In genomic region chr20:38745757-38746156, GRCh38 we compare ENCODE assay signal across 1 cellular context.
TF ChIP-seq lines count a peak whose summit lies in the region.

No MANE protein-coding gene starts in this region.

TF ChIP-seq in K562, 482 proteins besides CTCF, POLR2A, EP300 and RAD21:
- TF ChIP-seq ZNF318 (IDR thresholded peaks at IDR 0.05; ENCODE audit: borderline replicate concordance in 1 of 2, low read depth in 1 of 2) (no peak), TFE3 (CRISPR knock-in tag; IDR thresholded peaks at IDR 0.05) (peak; percentile 94), NONO (IDR thresholded peaks at IDR 0.05; ENCODE audit: low read depth in 2 of 2, low read length in 1 of 2) (no peak), ESRRA (IDR thresholded peaks at IDR 0.05; ENCODE audit: borderline replicate concordance, low read depth) (no peak), FOSL1 (tag; conservative IDR thresholded peaks at IDR 0.05) (no peak), ZNF41 (CRISPR knock-in tag; conservative IDR thresholded peaks at IDR 0.05) (no peak), USF2 (CRISPR knock-in tag; IDR thresholded peaks at IDR 0.05) (peak; percentile 67), CBFA2T2 (conservative IDR thresholded peaks at IDR 0.05) (peak; percentile 50), USF1 (CRISPR knock-in tag; IDR thresholded peaks at IDR 0.05) (peak; percentile 53; the same call in 1 of the 2 replicates), RAD51 (IDR thresholded peaks at IDR 0.05; ENCODE audit: borderline replicate concordance, low read depth) (peak; percentile 86), CHAMP1 (IDR thresholded peaks at IDR 0.05) (no peak), SPI1 (IDR thresholded peaks at IDR 0.05; ENCODE audit: borderline replicate concordance, low read depth, low read length) (no peak), RBM25 (IDR thresholded peaks at IDR 0.05; ENCODE audit: low read depth, low read length, severe bottlenecking) (peak; percentile 33), TOE1 (IDR thresholded peaks at IDR 0.05; ENCODE audit: borderline replicate concordance) (peak; percentile 89), TOE1 (CRISPR knock-in tag; IDR thresholded peaks at IDR 0.05; ENCODE audit: borderline replicate concordance, low read depth) (no peak), ZNF76 (CRISPR knock-in tag; IDR thresholded peaks at IDR 0.05; ENCODE audit: borderline replicate concordance) (no peak), NFYB (IDR thresholded peaks at IDR 0.05; ENCODE audit: extremely low read depth, insufficient read length) (peak; percentile 56), CREM (IDR thresholded peaks at IDR 0.05; ENCODE audit: low read depth) (no peak), DPF2 (IDR thresholded peaks at IDR 0.05) (no peak)
